1 cellular context compared by ENCODE assay signal in the genomic region with DNA sequence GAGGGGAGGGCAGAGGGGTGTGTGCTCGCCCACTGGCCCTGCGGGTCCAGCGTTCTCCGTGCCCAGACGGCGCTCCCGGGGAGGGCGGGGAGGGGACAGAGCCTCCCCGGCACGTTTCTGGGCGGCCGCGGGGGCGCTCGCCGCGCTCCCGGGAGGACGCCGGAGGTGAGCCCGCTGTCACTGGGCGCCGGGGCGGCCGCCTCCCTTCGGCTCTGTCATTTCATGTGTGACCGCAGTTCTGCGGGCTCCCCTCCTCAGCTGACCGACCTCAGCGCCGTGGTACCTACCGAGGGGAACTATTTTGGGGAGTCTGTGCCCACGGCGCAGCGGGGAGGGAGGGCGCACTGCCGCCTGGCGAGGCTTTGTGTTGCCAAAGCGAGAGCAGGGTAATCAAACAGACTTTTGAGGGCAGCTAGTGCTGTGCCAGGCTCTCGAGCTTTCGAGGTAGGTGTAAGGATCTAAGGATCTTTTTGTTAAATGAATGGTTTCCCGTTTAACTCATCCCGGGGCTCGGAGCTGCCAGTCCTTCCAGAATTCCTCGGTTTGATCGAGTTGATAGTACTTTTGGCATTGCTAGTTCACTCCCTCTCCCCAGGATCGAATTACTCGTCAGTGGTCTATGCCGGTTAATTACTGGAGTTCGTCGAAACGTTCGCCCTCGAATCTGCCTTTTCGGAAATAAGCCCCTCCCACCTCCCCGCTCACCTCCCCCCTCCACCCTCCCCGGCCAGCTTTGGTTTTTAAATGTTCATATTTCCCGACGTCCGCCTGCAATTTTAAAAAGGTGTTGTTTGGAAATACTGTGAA.
TF ChIP-seq lines count a peak whose summit lies in the region.

No MANE protein-coding gene starts in this region.

TF ChIP-seq in HepG2, 621 proteins besides CTCF, POLR2A, EP300 and RAD21 (continued from another document and continues in another):
- TF ChIP-seq, protein P1, sequence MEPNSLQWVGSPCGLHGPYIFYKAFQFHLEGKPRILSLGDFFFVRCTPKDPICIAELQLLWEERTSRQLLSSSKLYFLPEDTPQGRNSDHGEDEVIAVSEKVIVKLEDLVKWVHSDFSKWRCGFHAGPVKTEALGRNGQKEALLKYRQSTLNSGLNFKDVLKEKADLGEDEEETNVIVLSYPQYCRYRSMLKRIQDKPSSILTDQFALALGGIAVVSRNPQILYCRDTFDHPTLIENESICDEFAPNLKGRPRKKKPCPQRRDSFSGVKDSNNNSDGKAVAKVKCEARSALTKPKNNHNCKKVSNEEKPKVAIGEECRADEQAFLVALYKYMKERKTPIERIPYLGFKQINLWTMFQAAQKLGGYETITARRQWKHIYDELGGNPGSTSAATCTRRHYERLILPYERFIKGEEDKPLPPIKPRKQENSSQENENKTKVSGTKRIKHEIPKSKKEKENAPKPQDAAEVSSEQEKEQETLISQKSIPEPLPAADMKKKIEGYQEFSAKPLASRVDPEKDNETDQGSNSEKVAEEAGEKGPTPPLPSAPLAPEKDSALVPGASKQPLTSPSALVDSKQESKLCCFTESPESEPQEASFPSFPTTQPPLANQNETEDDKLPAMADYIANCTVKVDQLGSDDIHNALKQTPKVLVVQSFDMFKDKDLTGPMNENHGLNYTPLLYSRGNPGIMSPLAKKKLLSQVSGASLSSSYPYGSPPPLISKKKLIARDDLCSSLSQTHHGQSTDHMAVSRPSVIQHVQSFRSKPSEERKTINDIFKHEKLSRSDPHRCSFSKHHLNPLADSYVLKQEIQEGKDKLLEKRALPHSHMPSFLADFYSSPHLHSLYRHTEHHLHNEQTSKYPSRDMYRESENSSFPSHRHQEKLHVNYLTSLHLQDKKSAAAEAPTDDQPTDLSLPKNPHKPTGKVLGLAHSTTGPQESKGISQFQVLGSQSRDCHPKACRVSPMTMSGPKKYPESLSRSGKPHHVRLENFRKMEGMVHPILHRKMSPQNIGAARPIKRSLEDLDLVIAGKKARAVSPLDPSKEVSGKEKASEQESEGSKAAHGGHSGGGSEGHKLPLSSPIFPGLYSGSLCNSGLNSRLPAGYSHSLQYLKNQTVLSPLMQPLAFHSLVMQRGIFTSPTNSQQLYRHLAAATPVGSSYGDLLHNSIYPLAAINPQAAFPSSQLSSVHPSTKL (CRISPR knock-in tag; IDR thresholded peaks at IDR 0.05), result peak; percentile 70; the same call in 1 of the 2 replicates
- no peak for TF ChIP-seq RFXANK (CRISPR knock-in tag; IDR thresholded peaks at IDR 0.05)
- TF ChIP-seq TEAD3 (CRISPR knock-in tag; optimal IDR thresholded peaks at IDR 0.05; ENCODE audit: borderline replicate concordance), result no peak
- TF ChIP-seq ZMYM2 (CRISPR knock-in tag; IDR thresholded peaks at IDR 0.05), result no peak
- TF ChIP-seq, protein P2, sequence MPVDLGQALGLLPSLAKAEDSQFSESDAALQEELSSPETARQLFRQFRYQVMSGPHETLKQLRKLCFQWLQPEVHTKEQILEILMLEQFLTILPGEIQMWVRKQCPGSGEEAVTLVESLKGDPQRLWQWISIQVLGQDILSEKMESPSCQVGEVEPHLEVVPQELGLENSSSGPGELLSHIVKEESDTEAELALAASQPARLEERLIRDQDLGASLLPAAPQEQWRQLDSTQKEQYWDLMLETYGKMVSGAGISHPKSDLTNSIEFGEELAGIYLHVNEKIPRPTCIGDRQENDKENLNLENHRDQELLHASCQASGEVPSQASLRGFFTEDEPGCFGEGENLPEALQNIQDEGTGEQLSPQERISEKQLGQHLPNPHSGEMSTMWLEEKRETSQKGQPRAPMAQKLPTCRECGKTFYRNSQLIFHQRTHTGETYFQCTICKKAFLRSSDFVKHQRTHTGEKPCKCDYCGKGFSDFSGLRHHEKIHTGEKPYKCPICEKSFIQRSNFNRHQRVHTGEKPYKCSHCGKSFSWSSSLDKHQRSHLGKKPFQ (CRISPR knock-in tag; IDR thresholded peaks at IDR 0.05; ENCODE audit: insufficient replicate concordance), result peak; percentile 25
- TF ChIP-seq ZNF749 (CRISPR knock-in tag; IDR thresholded peaks at IDR 0.05; ENCODE audit: borderline replicate concordance), result no peak
- no peak for TF ChIP-seq EHMT2 (IDR thresholded peaks at IDR 0.05; ENCODE audit: borderline replicate concordance, low read depth, low read length)
- TF ChIP-seq FOXM1 (CRISPR knock-in tag; IDR thresholded peaks at IDR 0.05), result no peak
- TF ChIP-seq ZSCAN31 (CRISPR knock-in tag; IDR thresholded peaks at IDR 0.05; ENCODE audit: low read depth), result peak; percentile 80; the same call in 1 of the 2 replicates
- TF ChIP-seq HNF4G (IDR thresholded peaks at IDR 0.05; ENCODE audit: borderline replicate concordance, low read depth, low read length), result no peak
- no peak for TF ChIP-seq HNF4G (CRISPR knock-in tag; IDR thresholded peaks at IDR 0.05; ENCODE audit: borderline replicate concordance, low read depth)
- TF ChIP-seq, protein P3, sequence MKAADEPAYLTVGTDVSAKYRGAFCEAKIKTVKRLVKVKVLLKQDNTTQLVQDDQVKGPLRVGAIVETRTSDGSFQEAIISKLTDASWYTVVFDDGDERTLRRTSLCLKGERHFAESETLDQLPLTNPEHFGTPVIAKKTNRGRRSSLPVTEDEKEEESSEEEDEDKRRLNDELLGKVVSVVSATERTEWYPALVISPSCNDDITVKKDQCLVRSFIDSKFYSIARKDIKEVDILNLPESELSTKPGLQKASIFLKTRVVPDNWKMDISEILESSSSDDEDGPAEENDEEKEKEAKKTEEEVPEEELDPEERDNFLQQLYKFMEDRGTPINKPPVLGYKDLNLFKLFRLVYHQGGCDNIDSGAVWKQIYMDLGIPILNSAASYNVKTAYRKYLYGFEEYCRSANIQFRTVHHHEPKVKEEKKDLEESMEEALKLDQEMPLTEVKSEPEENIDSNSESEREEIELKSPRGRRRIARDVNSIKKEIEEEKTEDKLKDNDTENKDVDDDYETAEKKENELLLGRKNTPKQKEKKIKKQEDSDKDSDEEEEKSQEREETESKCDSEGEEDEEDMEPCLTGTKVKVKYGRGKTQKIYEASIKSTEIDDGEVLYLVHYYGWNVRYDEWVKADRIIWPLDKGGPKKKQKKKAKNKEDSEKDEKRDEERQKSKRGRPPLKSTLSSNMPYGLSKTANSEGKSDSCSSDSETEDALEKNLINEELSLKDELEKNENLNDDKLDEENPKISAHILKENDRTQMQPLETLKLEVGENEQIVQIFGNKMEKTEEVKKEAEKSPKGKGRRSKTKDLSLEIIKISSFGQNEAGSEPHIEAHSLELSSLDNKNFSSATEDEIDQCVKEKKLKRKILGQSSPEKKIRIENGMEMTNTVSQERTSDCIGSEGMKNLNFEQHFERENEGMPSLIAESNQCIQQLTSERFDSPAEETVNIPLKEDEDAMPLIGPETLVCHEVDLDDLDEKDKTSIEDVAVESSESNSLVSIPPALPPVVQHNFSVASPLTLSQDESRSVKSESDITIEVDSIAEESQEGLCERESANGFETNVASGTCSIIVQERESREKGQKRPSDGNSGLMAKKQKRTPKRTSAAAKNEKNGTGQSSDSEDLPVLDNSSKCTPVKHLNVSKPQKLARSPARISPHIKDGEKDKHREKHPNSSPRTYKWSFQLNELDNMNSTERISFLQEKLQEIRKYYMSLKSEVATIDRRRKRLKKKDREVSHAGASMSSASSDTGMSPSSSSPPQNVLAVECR (CRISPR knock-in tag; IDR thresholded peaks at IDR 0.05; ENCODE audit: borderline replicate concordance), result peak; percentile 64; the same call in 1 of the 2 replicates
- TF ChIP-seq ONECUT2 (CRISPR knock-in tag; IDR thresholded peaks at IDR 0.05), result no peak
- peak; percentile 64; the same call in 1 of the 2 replicates for TF ChIP-seq ZNF543 (CRISPR knock-in tag; IDR thresholded peaks at IDR 0.05)
- no peak for TF ChIP-seq ZNF598 (CRISPR knock-in tag; IDR thresholded peaks at IDR 0.05; ENCODE audit: borderline replicate concordance)
- no peak for TF ChIP-seq SUZ12 (IDR thresholded peaks at IDR 0.05; ENCODE audit: low read depth, low read length)
- TF ChIP-seq, protein P4, sequence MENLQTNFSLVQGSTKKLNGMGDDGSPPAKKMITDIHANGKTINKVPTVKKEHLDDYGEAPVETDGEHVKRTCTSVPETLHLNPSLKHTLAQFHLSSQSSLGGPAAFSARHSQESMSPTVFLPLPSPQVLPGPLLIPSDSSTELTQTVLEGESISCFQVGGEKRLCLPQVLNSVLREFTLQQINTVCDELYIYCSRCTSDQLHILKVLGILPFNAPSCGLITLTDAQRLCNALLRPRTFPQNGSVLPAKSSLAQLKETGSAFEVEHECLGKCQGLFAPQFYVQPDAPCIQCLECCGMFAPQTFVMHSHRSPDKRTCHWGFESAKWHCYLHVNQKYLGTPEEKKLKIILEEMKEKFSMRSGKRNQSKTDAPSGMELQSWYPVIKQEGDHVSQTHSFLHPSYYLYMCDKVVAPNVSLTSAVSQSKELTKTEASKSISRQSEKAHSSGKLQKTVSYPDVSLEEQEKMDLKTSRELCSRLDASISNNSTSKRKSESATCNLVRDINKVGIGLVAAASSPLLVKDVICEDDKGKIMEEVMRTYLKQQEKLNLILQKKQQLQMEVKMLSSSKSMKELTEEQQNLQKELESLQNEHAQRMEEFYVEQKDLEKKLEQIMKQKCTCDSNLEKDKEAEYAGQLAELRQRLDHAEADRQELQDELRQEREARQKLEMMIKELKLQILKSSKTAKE (CRISPR knock-in tag; IDR thresholded peaks at IDR 0.05; ENCODE audit: borderline replicate concordance), result no peak; the same call in 1 of the 2 replicates
- no peak for TF ChIP-seq PPARG (CRISPR knock-in tag; conservative IDR thresholded peaks at IDR 0.05)
- no peak for TF ChIP-seq NBN (conservative IDR thresholded peaks at IDR 0.05)
- TF ChIP-seq, protein P5, sequence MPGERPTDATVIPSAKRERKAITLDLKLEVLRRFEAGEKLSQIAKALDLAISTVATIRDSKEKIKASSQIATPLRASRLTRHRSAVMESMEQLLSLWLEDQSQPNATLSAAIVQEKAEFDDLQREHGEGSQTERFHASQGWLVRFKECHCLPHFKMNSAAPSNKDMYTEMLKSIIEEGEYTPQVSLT (CRISPR knock-in tag; IDR thresholded peaks at IDR 0.05; ENCODE audit: borderline replicate concordance, low read depth), result no peak
- TF ChIP-seq, protein P6, sequence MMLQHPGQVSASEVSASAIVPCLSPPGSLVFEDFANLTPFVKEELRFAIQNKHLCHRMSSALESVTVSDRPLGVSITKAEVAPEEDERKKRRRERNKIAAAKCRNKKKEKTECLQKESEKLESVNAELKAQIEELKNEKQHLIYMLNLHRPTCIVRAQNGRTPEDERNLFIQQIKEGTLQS (CRISPR knock-in tag; IDR thresholded peaks at IDR 0.05), result no peak
- no peak for TF ChIP-seq ZKSCAN5 (CRISPR knock-in tag; IDR thresholded peaks at IDR 0.05)
- no peak for TF ChIP-seq ZNF674 (CRISPR knock-in tag; IDR thresholded peaks at IDR 0.05; ENCODE audit: low read depth)
- no peak for TF ChIP-seq TCF7L2 (IDR thresholded peaks at IDR 0.05; ENCODE audit: low read depth, low read length)
- TF ChIP-seq, protein P7, sequence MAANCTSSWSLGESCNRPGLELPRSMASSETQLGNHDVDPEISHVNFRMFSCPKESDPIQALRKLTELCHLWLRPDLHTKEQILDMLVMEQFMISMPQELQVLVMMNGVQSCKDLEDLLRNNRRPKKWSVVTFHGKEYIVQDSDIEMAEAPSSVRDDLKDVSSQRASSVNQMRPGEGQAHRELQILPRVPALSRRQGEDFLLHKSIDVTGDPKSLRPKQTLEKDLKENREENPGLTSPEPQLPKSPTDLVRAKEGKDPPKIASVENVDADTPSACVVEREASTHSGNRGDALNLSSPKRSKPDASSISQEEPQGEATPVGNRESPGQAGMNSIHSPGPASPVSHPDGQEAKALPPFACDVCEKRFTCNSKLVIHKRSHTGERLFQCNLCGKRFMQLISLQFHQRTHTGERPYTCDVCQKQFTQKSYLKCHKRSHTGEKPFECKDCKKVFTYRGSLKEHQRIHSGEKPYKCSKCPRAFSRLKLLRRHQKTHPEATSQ (CRISPR knock-in tag; IDR thresholded peaks at IDR 0.05; ENCODE audit: borderline replicate concordance), result no peak
- TF ChIP-seq ZNF138 (CRISPR knock-in tag; IDR thresholded peaks at IDR 0.05; ENCODE audit: low read depth), result no peak
- TF ChIP-seq GFI1 (CRISPR knock-in tag; IDR thresholded peaks at IDR 0.05; ENCODE audit: borderline replicate concordance), result peak; percentile 26; the same call in 1 of the 2 replicates
- no peak for TF ChIP-seq RBAK (CRISPR knock-in tag; IDR thresholded peaks at IDR 0.05)
- no peak for TF ChIP-seq ZBTB3 (CRISPR knock-in tag; IDR thresholded peaks at IDR 0.05; ENCODE audit: borderline replicate concordance, low read depth)
- no peak for TF ChIP-seq FOSL1 (CRISPR knock-in tag; IDR thresholded peaks at IDR 0.05; ENCODE audit: borderline replicate concordance)
- TF ChIP-seq, protein P8, sequence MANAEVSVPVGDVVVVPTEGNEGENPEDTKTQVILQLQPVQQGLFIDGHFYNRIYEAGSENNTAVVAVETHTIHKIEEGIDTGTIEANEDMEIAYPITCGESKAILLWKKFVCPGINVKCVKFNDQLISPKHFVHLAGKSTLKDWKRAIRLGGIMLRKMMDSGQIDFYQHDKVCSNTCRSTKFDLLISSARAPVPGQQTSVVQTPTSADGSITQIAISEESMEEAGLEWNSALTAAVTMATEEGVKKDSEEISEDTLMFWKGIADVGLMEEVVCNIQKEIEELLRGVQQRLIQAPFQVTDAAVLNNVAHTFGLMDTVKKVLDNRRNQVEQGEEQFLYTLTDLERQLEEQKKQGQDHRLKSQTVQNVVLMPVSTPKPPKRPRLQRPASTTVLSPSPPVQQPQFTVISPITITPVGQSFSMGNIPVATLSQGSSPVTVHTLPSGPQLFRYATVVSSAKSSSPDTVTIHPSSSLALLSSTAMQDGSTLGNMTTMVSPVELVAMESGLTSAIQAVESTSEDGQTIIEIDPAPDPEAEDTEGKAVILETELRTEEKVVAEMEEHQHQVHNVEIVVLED (CRISPR knock-in tag; IDR thresholded peaks at IDR 0.05; ENCODE audit: borderline replicate concordance), result no peak; the same call in 1 of the 2 replicates
- TF ChIP-seq, protein P9, sequence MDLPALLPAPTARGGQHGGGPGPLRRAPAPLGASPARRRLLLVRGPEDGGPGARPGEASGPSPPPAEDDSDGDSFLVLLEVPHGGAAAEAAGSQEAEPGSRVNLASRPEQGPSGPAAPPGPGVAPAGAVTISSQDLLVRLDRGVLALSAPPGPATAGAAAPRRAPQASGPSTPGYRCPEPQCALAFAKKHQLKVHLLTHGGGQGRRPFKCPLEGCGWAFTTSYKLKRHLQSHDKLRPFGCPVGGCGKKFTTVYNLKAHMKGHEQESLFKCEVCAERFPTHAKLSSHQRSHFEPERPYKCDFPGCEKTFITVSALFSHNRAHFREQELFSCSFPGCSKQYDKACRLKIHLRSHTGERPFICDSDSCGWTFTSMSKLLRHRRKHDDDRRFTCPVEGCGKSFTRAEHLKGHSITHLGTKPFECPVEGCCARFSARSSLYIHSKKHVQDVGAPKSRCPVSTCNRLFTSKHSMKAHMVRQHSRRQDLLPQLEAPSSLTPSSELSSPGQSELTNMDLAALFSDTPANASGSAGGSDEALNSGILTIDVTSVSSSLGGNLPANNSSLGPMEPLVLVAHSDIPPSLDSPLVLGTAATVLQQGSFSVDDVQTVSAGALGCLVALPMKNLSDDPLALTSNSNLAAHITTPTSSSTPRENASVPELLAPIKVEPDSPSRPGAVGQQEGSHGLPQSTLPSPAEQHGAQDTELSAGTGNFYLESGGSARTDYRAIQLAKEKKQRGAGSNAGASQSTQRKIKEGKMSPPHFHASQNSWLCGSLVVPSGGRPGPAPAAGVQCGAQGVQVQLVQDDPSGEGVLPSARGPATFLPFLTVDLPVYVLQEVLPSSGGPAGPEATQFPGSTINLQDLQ (CRISPR knock-in tag; IDR thresholded peaks at IDR 0.05), result no peak
- TF ChIP-seq ZMAT3 (CRISPR knock-in tag; conservative IDR thresholded peaks at IDR 0.05), result no peak
